20 cellular contexts compared by ENCODE assay signal in the genomic region with DNA sequence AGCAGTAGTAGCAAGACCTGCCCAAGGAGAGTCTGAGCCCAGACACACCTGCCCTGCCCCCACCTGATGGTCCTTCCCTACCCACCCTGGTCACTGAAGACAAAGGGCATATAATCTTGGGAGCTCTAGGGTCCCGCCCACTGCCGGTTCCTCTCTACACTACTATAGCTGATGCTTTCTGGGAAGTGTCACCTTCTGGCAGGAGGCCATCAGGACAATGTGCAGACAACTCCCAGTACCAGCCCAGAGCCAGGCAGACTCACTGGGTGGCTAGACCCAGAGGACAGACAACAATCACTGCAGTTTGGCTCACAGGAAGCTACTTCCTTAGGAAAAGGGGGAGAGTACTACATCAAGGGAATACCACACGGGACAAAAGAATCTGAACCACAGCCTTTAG.
"Had no signal": no experiment of that assay in that cellular context is flagged by ENCODE, and none has a peak within 500 bp of the region (broad histone marks: within the 10 kb centered on the region; RNA-seq: fewer than 3 reads in every experiment).

No MANE protein-coding gene starts in this region.

- H3K27ac ChIP-seq: brain microvascular endothelial cell, esophagus muscularis mucosa, hepatocyte, thyroid gland had no signal

- H3K4me3 ChIP-seq: esophagus muscularis mucosa, hepatocyte, lung, thyroid gland had no signal

- H3K27me3 ChIP-seq: brain microvascular endothelial cell, esophagus muscularis mucosa, hepatocyte, thyroid gland had no signal

- DNase-seq: activated CD4-positive, alpha-beta T cell treated with anti-CD3 and anti-CD28 coated beads, Interleukin-2, amount 10 ng/mL, durations not matched to agents 7 days and 5 days; activated CD8-positive, alpha-beta T cell treated with anti-CD3 and anti-CD28 coated beads, Interleukin-2, amount 10 ng/mL, durations not matched to agents 7 days and 5 days; activated effector memory CD4-positive, alpha-beta T cell treated with Interleukin-2 at 50 U/mL for 16 hours; activated naive CD4-positive, alpha-beta T cell treated with anti-CD3 and anti-CD28 coated beads, Interleukin-2, amount 10 ng/mL, durations not matched to agents 7 days and 5 days; activated naive CD8-positive, alpha-beta T cell treated with anti-CD3 and anti-CD28 coated beads, Interleukin-2, amount 50 U/mL, for 24 hours; activated T-cell treated with anti-CD3 and anti-CD28 coated beads, Interleukin-2, amount 50 U/mL, for 24 hours; anterior cingulate cortex; brain microvascular endothelial cell; central memory CD4-positive, alpha-beta T cell; midbrain; nephron progenitor cell; nucleus accumbens; stimulated activated CD4-positive, alpha-beta T cell treated with anti-CD3 and anti-CD28 coated beads, Interleukin-1b, Interleukin-23, amount 100 ng/mL, for 48 hours; stimulated activated naive CD4-positive, alpha-beta T cell treated with Interleukin-2 at 50 U/mL for 16 hours; thyroid gland had no signal

- H3K4me1 ChIP-seq: esophagus muscularis mucosa, thyroid gland had no signal

- H3K36me3 ChIP-seq: brain microvascular endothelial cell, esophagus muscularis mucosa, thyroid gland had no signal

- H3K9me3 ChIP-seq: thyroid gland had no signal

- ATAC-seq: activated CD4-positive, CD25-positive, alpha-beta regulatory T cell treated with anti-CD3 and anti-CD28 coated beads, Interleukin-2, amount 50 U/mL, for 24 hours; activated CD8-positive, alpha-beta T cell treated with anti-CD3 and anti-CD28 coated beads, Interleukin-2, amount 10 ng/mL, durations not matched to agents 7 days and 5 days; activated naive CD8-positive, alpha-beta T cell treated with anti-CD3 and anti-CD28 coated beads, Interleukin-2, amount 50 U/mL, for 24 hours; left lobe of liver had no signal
